In the genomic region with DNA sequence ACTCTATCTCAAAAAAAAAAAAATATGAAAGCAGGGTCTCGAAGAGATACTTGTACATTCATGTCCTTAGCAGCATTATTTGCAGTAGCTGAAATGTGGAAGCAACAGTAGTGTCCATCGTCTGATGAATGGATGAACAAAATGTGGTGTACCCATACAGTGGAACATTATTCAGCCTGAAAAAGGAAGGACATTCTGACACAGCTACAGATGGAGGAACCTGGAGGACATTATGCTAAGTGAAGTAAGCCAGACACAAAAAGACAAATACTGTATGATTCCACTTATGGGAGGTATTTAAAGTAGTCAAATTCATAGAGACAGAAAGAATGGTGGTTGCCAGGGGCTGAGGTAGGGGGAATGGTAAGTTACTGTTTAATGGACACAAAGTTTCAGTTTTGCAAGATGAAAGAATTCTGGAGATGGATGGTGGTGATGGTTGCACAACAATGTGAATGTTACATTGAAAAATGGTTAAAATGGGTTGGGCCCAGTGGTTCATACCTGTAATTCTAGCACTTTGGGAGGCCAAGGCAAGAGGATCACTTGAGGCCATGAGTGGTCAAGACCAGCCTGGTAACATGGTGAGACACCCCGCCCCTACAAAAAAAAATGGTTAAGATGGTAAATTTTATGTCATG, we compare ENCODE assay signal across 21 cellular contexts. TPM values are rescaled to one million over a fixed set of nuclear protein-coding genes. Genes with fewer than 3 reads are reported as not detected.
A peak's percentile ranks its signal among the peaks of the same experiment; 100 is the strongest.
DNase-seq lines count a peak whose midpoint lies in the region; ATAC-seq and TF ChIP-seq lines count a peak whose summit lies in the region.
"Had no signal": no experiment of that assay in that cellular context is flagged by ENCODE, and none has a peak within 500 bp of the region (broad histone marks: within the 10 kb centered on the region; RNA-seq: fewer than 3 reads in every experiment).

No MANE protein-coding gene starts in this region.

- H2BK15ac ChIP-seq in IMR-90 (ENCODE audit: low read depth, low read length) = no peak overlapping the region

- no peak overlapping the region for H3K23ac ChIP-seq in IMR-90 (ENCODE audit: low read depth, low read length)
- no peak overlapping the region for H3K23ac ChIP-seq in trophoblast cell (ENCODE audit: low read length)

- H2AFZ ChIP-seq in IMR-90 (replicated peaks; ENCODE audit: low read length, poor library complexity) (no peak overlapping the region), trophoblast cell (ENCODE audit: insufficient read depth, low read length, poor library complexity) (no peak overlapping the region)

- no peak for TF ChIP-seq POLR2A in IMR-90 (IDR thresholded peaks at IDR 0.05; ENCODE audit: low read depth, low read length)

- H3K14ac ChIP-seq in IMR-90 (replicated peaks; ENCODE audit: low read depth, low read length) (no peak overlapping the region), trophoblast cell (ENCODE audit: low read length) (no peak overlapping the region)

- H4K8ac ChIP-seq in IMR-90 (ENCODE audit: low read depth in 2 of 2, low read length in 2 of 2) (no peak overlapping the region), trophoblast cell (ENCODE audit: low read depth, low read length) (no peak overlapping the region)

- H3K4me1 ChIP-seq in IMR-90 (ENCODE audit: control insufficient read depth, insufficient read depth, low read length) (no peaks in the 10 kb centered on the region), trophoblast cell (ENCODE audit: control insufficient read depth in 1 of 2, insufficient read depth in 2 of 2, low read length in 2 of 2) (peaks cover 0 to 2% of the 10 kb centered on the region in 2 experiments)

- no peaks in the 10 kb centered on the region for H3K9me3 Mint-ChIP-seq in activated CD8-positive, alpha-beta memory T cell treated with anti-CD3 and anti-CD28 coated beads, Interleukin-2, amount 10 ng/mL, durations not matched to agents 7 days and 5 days (ENCODE audit: low read depth)
- no peaks in the 10 kb centered on the region for H3K9me3 Mint-ChIP-seq in endothelial cell (ENCODE audit: unreplicated experiment)

- H3K79me1 ChIP-seq in IMR-90 (ENCODE audit: low read depth in 1 of 2, low read length in 2 of 2) (no peaks in the 10 kb centered on the region), trophoblast cell (ENCODE audit: low read length) (peaks cover 7% of the 10 kb centered on the region)

- no peak for TF ChIP-seq CTCF in IMR-90 (conservative IDR thresholded peaks at IDR 0.05; ENCODE audit: low read depth, low read length)
- no peak for TF ChIP-seq CTCF in endothelial cell (IDR thresholded peaks at IDR 0.05; ENCODE audit: unreplicated experiment)

- H4K12ac ChIP-seq in trophoblast cell (ENCODE audit: low read depth, low read length) = no peak overlapping the region

- no peak overlapping the region for H2BK12ac ChIP-seq in trophoblast cell (ENCODE audit: low read length)

- H4K5ac ChIP-seq in IMR-90 (ENCODE audit: low read depth, low read length) = no peak overlapping the region

- H3K9ac ChIP-seq in IMR-90 (ENCODE audit: low read depth, low read length) = no peak overlapping the region
- no peak overlapping the region for H3K9ac ChIP-seq in trophoblast cell (ENCODE audit: low read length)

- no peak overlapping the region for H3K4me2 ChIP-seq in IMR-90 (ENCODE audit: low read depth, low read length)
- no peak overlapping the region for H3K4me2 ChIP-seq in trophoblast cell (ENCODE audit: low read length)

- H3K4me3 ChIP-seq in IMR-90 (ENCODE audit: insufficient read depth, low read depth, low read length) (no peak overlapping the region), trophoblast cell (ENCODE audit: low read depth, low read length) (no peak overlapping the region)

- H3K9me3 ChIP-seq in IMR-90 (ENCODE audit: control insufficient read depth, insufficient read depth, low read length) (no peaks in the 10 kb centered on the region), trophoblast cell (ENCODE audit: insufficient read depth, low read depth, low read length) (no peaks in the 10 kb centered on the region)

- dilution Hi-C loops in IMR-90 (cut with HindIII; ENCODE audit: low sequenced_read_pairs, unreplicated experiment) = no loop called here

- H3K4ac ChIP-seq in IMR-90 (ENCODE audit: low read depth, low read length) (no peak overlapping the region), trophoblast cell (ENCODE audit: low read depth, low read length) (no peak overlapping the region)

- H2BK5ac ChIP-seq in IMR-90 (ENCODE audit: low read depth, low read length, poor library complexity, severe bottlenecking) = no peak overlapping the region
- no peak overlapping the region for H2BK5ac ChIP-seq in trophoblast cell (ENCODE audit: low read depth, low read length, poor library complexity)

- H2AK9ac ChIP-seq in IMR-90 (replicated peaks; ENCODE audit: low read depth, low read length, poor library complexity) = no peak overlapping the region

- intact Hi-C loops in IMR-90 (cut with micrococcal nuclease) = loop anchor here (5.0 kb wide), 2 partner anchors 58 to 573 kb away; no protein-coding TSS in a partner anchor

- POLR2A ChIA-PET in IMR-90 (lab: Charles Lee; ENCODE audit: unreplicated experiment) = no interaction called here

- WGBS in IMR-90 (ENCODE audit: extremely low coverage in 2 of 2, insufficient read length in 1 of 2), 2 experiments = no CpG with 5 or more reads among the region's 3 CpGs
- no CpG with 5 or more reads among the region's 3 CpGs for WGBS in trophoblast cell (ENCODE audit: extremely low coverage, insufficient coverage, insufficient read length)

- H3K18ac ChIP-seq in IMR-90 (ENCODE audit: low read depth, low read length) (no peak overlapping the region), trophoblast cell (ENCODE audit: low read length) (no peak overlapping the region)

- H2BK20ac ChIP-seq in IMR-90 (ENCODE audit: low read depth, low read length) = no peak overlapping the region

- no peaks in the 10 kb centered on the region for H3K79me2 ChIP-seq in trophoblast cell (ENCODE audit: control insufficient read depth, insufficient read depth, low read length, poor library complexity)

- H3K9me1 ChIP-seq in IMR-90 (ENCODE audit: insufficient read depth, low read length) = no peaks in the 10 kb centered on the region

- BruUV-seq in IMR-90 (replicated peaks; lab: Mats Ljungman, UMichigan) = no TSS peak

- H3K27ac ChIP-seq in IMR-90 (ENCODE audit: insufficient read depth, low read length) (no peak overlapping the region), trophoblast cell (ENCODE audit: low read depth, low read length) (no peak overlapping the region)
- H3K27ac ChIP-seq: C4-2B had no signal

- peak overlapping the region; percentile 30 for H3K27ac Mint-ChIP-seq in activated CD8-positive, alpha-beta memory T cell treated with anti-CD3 and anti-CD28 coated beads, Interleukin-2, amount 10 ng/mL, durations not matched to agents 7 days and 5 days
- peak overlapping the region; percentile 42 for H3K27ac Mint-ChIP-seq in endothelial cell (ENCODE audit: unreplicated experiment)

- no peaks in the 10 kb centered on the region for H4K20me1 ChIP-seq in IMR-90 (ENCODE audit: insufficient read depth, low read length)

- no peak for ATAC-seq in activated CD8-positive, alpha-beta memory T cell treated with anti-CD3 and anti-CD28 coated beads, Interleukin-2, amount 10 ng/mL, durations not matched to agents 7 days and 5 days
- ATAC-seq in IMR-90 (ENCODE audit: low read depth) = no peak
- ATAC-seq: SK-N-SH treated with all-trans-retinoic acid at 6 μM for 48 hours had no signal

- no peak overlapping the region for H3K4me3 Mint-ChIP-seq in activated CD8-positive, alpha-beta memory T cell treated with anti-CD3 and anti-CD28 coated beads, Interleukin-2, amount 10 ng/mL, durations not matched to agents 7 days and 5 days
- H3K4me3 Mint-ChIP-seq in endothelial cell (ENCODE audit: unreplicated experiment) = no peak overlapping the region

- H3K27me3 Mint-ChIP-seq in activated CD8-positive, alpha-beta memory T cell treated with anti-CD3 and anti-CD28 coated beads, Interleukin-2, amount 10 ng/mL, durations not matched to agents 7 days and 5 days = peaks cover 3% of the 10 kb centered on the region
- H3K27me3 Mint-ChIP-seq in endothelial cell (ENCODE audit: unreplicated experiment) = peaks cover 2% of the 10 kb centered on the region

- TF ChIP-seq RAD21 in IMR-90 (IDR thresholded peaks at IDR 0.05; ENCODE audit: low read length) = no peak

- no peaks in the 10 kb centered on the region for H3K36me3 ChIP-seq in IMR-90 (ENCODE audit: control insufficient read depth, insufficient read depth, low read length)
- H3K36me3 ChIP-seq in trophoblast cell (ENCODE audit: control insufficient read depth in 1 of 2, insufficient read depth in 2 of 2, low read length in 2 of 2) = no peaks in the 10 kb centered on the region

- H2BK120ac ChIP-seq in IMR-90 (ENCODE audit: low read depth, low read length) = no peak overlapping the region
- no peak overlapping the region for H2BK120ac ChIP-seq in trophoblast cell (ENCODE audit: insufficient read depth, low read length, poor library complexity)

- H3K36me3 Mint-ChIP-seq in activated CD8-positive, alpha-beta memory T cell treated with anti-CD3 and anti-CD28 coated beads, Interleukin-2, amount 10 ng/mL, durations not matched to agents 7 days and 5 days = no peaks in the 10 kb centered on the region
- no peaks in the 10 kb centered on the region for H3K36me3 Mint-ChIP-seq in endothelial cell (ENCODE audit: low read depth, unreplicated experiment)

- H3K27me3 ChIP-seq in IMR-90 (ENCODE audit: control insufficient read depth, insufficient read depth, low read length) (peaks cover 15% of the 10 kb centered on the region), trophoblast cell (ENCODE audit: insufficient read depth, low read length) (no peaks in the 10 kb centered on the region)

- no peak overlapping the region for H4K91ac ChIP-seq in IMR-90 (ENCODE audit: insufficient read depth, low read depth, low read length)
- H4K91ac ChIP-seq in trophoblast cell (ENCODE audit: low read depth, low read length) = no peak overlapping the region

- no peak overlapping the region for H3K56ac ChIP-seq in IMR-90 (ENCODE audit: extremely low read depth, insufficient read depth, low read length)

- in situ Hi-C loops in IMR-90 (cut with MboI; ENCODE audit: low sequenced_read_pairs) = loop anchor here (5.0 to 25.0 kb wide), 3 partner anchors 43 to 438 kb away; a partner anchor contains a TSS

- peaks cover 17% of the 10 kb centered on the region for H3K4me1 Mint-ChIP-seq in activated CD8-positive, alpha-beta memory T cell treated with anti-CD3 and anti-CD28 coated beads, Interleukin-2, amount 10 ng/mL, durations not matched to agents 7 days and 5 days
- peaks cover 2% of the 10 kb centered on the region for H3K4me1 Mint-ChIP-seq in endothelial cell (ENCODE audit: unreplicated experiment)

- CTCF ChIA-PET in activated CD8-positive, alpha-beta memory T cell treated with anti-CD3 and anti-CD28 coated beads, Interleukin-2, amount 10 ng/mL, durations not matched to agents 7 days and 5 days (lab: Charles Lee) = interaction anchor here (2.4 to 7.9 kb wide), 4 partner anchors 7 to 212 kb away, joined by 11 to 89 read pairs (median 48); a partner anchor contains a TSS
- CTCF ChIA-PET in IMR-90 (lab: Yijun Ruan, JAX) = interaction anchor here (1.5 kb wide), 1 partner anchor 212 kb away, joined by 5 read pairs; a partner anchor contains a TSS

- DNase-seq in activated CD8-positive, alpha-beta memory T cell treated with anti-CD3 and anti-CD28 coated beads, Interleukin-2, amount 10 ng/mL, durations not matched to agents 7 days and 5 days = no peak
- DNase-seq in activated CD8-positive, alpha-beta memory T cell treated with anti-CD3 and anti-CD28 coated beads, Interleukin-2, amount 50 U/mL, for 4 hours = no peak
- DNase-seq in IMR-90 (no peak), endothelial cell (ENCODE audit: low spot score) (no peak), trophoblast cell (peak; percentile 91 to 97), SIG-M5 treated with dmso at 0.1 percent for 504 hours (lab: John Stamatoyannopoulos, UW; ENCODE audit: unreplicated experiment) (no peak), NCI-H2081 (lab: John Stamatoyannopoulos, UW) (no peak)
- DNase-seq: DMS79; KBM-7; NCI-H1092 treated with DMSO at 0.1 percent for 48 hours; NCI-H1436 treated with DMSO at 0.1 percent for 48 hours; NCI-H1930; NCI-H2227 treated with DMSO at 0.1 percent for 48 hours; NCI-H510A treated with DMSO at 0.1 percent for 48 hours; NCI-H774; NK-92 treated with Interleukin-12 subunit alpha and Interleukin-12 subunit beta, amount 100 ng/mL, for 24 hours; SIG-M5 had no signal

- no peak overlapping the region for H2AK5ac ChIP-seq in IMR-90 (ENCODE audit: low read depth, low read length)
- H2AK5ac ChIP-seq in trophoblast cell (ENCODE audit: low read length) = no peak overlapping the region

RNA-seq across cellular contexts. Expression of a gene that starts 11.8 kb away (rescaled TPM):
- total RNA-seq in activated CD8-positive, alpha-beta memory T cell treated with anti-CD3 and anti-CD28 coated beads, Interleukin-2, amount 10 ng/mL, durations not matched to agents 7 days and 5 days = not detected
- not detected in 2 replicates for total RNA-seq in IMR-90 (2012; rRNA removed)
- polyA plus RNA-seq in IMR-90 (2012; rRNA removed) = not detected in 2 replicates
- not detected in 2 replicates for polyA plus RNA-seq in IMR-90 (2012; cell fraction: cytosol; rRNA removed)
- not detected in 2 replicates for polyA plus RNA-seq in IMR-90 (2012; cell fraction: nucleus; rRNA removed; ENCODE audit: low replicate concordance)
- not detected for total RNA-seq in endothelial cell (ENCODE audit: unreplicated experiment)
- 0.82 and 1.4 TPM in 2 replicates for polyA plus RNA-seq in trophoblast cell (2013)
- total RNA-seq: A172 had no signal
- polyA plus RNA-seq: AG04450 had no signal

RNA-seq across cellular contexts. Expression of a gene that starts 27.6 kb away (rescaled TPM):
- total RNA-seq in activated CD8-positive, alpha-beta memory T cell treated with anti-CD3 and anti-CD28 coated beads, Interleukin-2, amount 10 ng/mL, durations not matched to agents 7 days and 5 days = under 1 TPM in 1 of 2 experiments, not detected in 1; 0.16 TPM
- total RNA-seq in IMR-90 (2012; rRNA removed) = 5.0 and 5.2 TPM in 2 replicates
- polyA plus RNA-seq in IMR-90 (2012; rRNA removed) = 25.0 and 28.0 TPM in 2 replicates
- 16.6 and 30.2 TPM in 2 replicates for polyA plus RNA-seq in IMR-90 (2012; cell fraction: cytosol; rRNA removed)
- polyA plus RNA-seq in IMR-90 (2012; cell fraction: nucleus; rRNA removed; ENCODE audit: low replicate concordance) = 49.5 and 83.0 TPM in 2 replicates
- 6.3 TPM for total RNA-seq in endothelial cell (ENCODE audit: unreplicated experiment)
- polyA plus RNA-seq in trophoblast cell (2013) = 196 and 208 TPM in 2 replicates

RNA-seq across cellular contexts. Expression of a gene that starts 56.3 kb away (rescaled TPM):
- 1,000 to 10,000 TPM; 1,163 to 1,382 TPM for total RNA-seq in activated CD8-positive, alpha-beta memory T cell treated with anti-CD3 and anti-CD28 coated beads, Interleukin-2, amount 10 ng/mL, durations not matched to agents 7 days and 5 days
- total RNA-seq in IMR-90 (2012; rRNA removed) (1,746 and 2,310 TPM in 2 replicates), endothelial cell (ENCODE audit: unreplicated experiment) (1,320 TPM)
- polyA plus RNA-seq in IMR-90 (2012; rRNA removed) = 3,153 and 3,261 TPM in 2 replicates
- polyA plus RNA-seq in IMR-90 (2012; cell fraction: cytosol; rRNA removed) = 1,705 and 1,838 TPM in 2 replicates
- polyA plus RNA-seq in IMR-90 (2012; cell fraction: nucleus; rRNA removed; ENCODE audit: low replicate concordance) = 1,133 and 1,323 TPM in 2 replicates
- polyA plus RNA-seq in trophoblast cell (2013) = 1,387 and 1,493 TPM in 2 replicates

Comparison
In these comparisons a context has a peak if more than half of its experiments do, and no peak if none do; other contexts are left out.
1. DNase-seq: peak in trophoblast cell (2 of 2); none in activated CD8-positive, alpha-beta memory T cell treated with anti-CD3 and anti-CD28 coated beads, Interleukin-2, amount 10 ng/mL, durations not matched to agents 7 days and 5 days (single experiment), activated CD8-positive, alpha-beta memory T cell treated with anti-CD3 and anti-CD28 coated beads, Interleukin-2, amount 50 U/mL, for 4 hours (single experiment), IMR-90 (single experiment), endothelial cell (single experiment), SIG-M5 treated with dmso at 0.1 percent for 504 hours (single experiment) and NCI-H2081 (0 of 2).